ENCODE assay signal across 1 cellular context in the genomic region with DNA sequence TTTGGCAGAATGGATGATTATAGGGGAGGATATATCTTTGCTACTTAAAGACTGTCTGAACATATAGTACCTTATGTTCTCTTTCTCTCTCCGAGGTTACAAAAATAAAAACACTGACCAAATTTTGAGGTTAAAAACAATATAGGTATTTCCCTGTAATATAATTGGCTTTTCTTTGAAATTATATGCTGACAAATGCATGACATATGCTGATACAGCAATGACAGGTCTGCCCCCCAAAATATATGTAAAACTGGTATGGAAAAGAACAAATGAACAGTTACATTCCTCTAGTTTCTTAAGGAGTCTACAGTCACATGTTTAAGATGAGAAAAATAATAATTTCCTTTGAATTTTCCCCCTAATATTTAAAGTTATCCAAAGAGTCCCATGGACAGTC.
TF ChIP-seq lines count a peak whose summit lies in the region.

No MANE protein-coding gene starts in this region.

TF ChIP-seq in GM23338, 12 proteins besides CTCF, POLR2A, EP300 and RAD21:
- TF ChIP-seq, protein P1, sequence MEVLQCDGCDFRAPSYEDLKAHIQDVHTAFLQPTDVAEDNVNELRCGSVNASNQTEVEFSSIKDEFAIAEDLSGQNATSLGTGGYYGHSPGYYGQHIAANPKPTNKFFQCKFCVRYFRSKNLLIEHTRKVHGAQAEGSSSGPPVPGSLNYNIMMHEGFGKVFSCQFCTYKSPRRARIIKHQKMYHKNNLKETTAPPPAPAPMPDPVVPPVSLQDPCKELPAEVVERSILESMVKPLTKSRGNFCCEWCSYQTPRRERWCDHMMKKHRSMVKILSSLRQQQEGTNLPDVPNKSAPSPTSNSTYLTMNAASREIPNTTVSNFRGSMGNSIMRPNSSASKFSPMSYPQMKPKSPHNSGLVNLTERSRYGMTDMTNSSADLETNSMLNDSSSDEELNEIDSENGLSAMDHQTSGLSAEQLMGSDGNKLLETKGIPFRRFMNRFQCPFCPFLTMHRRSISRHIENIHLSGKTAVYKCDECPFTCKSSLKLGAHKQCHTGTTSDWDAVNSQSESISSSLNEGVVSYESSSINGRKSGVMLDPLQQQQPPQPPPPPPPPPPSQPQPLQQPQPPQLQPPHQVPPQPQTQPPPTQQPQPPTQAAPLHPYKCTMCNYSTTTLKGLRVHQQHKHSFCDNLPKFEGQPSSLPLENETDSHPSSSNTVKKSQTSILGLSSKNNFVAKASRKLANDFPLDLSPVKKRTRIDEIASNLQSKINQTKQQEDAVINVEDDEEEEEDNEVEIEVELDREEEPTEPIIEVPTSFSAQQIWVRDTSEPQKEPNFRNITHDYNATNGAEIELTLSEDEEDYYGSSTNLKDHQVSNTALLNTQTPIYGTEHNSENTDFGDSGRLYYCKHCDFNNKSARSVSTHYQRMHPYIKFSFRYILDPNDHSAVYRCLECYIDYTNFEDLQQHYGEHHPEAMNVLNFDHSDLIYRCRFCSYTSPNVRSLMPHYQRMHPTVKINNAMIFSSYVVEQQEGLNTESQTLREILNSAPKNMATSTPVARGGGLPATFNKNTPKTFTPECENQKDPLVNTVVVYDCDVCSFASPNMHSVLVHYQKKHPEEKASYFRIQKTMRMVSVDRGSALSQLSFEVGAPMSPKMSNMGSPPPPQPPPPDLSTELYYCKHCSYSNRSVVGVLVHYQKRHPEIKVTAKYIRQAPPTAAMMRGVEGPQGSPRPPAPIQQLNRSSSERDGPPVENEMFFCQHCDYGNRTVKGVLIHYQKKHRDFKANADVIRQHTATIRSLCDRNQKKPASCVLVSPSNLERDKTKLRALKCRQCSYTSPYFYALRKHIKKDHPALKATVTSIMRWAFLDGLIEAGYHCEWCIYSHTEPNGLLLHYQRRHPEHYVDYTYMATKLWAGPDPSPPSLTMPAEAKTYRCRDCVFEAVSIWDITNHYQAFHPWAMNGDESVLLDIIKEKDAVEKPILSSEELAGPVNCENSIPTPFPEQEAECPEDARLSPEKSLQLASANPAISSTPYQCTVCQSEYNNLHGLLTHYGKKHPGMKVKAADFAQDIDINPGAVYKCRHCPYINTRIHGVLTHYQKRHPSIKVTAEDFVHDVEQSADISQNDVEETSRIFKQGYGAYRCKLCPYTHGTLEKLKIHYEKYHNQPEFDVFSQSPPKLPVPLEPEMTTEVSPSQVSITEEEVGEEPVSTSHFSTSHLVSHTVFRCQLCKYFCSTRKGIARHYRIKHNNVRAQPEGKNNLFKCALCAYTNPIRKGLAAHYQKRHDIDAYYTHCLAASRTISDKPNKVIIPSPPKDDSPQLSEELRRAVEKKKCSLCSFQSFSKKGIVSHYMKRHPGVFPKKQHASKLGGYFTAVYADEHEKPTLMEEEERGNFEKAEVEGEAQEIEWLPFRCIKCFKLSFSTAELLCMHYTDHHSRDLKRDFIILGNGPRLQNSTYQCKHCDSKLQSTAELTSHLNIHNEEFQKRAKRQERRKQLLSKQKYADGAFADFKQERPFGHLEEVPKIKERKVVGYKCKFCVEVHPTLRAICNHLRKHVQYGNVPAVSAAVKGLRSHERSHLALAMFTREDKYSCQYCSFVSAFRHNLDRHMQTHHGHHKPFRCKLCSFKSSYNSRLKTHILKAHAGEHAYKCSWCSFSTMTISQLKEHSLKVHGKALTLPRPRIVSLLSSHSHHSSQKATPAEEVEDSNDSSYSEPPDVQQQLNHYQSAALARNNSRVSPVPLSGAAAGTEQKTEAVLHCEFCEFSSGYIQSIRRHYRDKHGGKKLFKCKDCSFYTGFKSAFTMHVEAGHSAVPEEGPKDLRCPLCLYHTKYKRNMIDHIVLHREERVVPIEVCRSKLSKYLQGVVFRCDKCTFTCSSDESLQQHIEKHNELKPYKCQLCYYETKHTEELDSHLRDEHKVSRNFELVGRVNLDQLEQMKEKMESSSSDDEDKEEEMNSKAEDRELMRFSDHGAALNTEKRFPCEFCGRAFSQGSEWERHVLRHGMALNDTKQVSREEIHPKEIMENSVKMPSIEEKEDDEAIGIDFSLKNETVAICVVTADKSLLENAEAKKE (CRISPR knock-in tag; IDR thresholded peaks at IDR 0.05), result no peak
- TF ChIP-seq JUNB (IDR thresholded peaks at IDR 0.05; ENCODE audit: unreplicated experiment), result no peak
- TF ChIP-seq CREB1 (CRISPR knock-in tag; IDR thresholded peaks at IDR 0.05; ENCODE audit: low read depth), result no peak
- TF ChIP-seq NANOG (IDR thresholded peaks at IDR 0.05; ENCODE audit: borderline replicate concordance), result no peak
- TF ChIP-seq POLR2AphosphoS5 (IDR thresholded peaks at IDR 0.05; ENCODE audit: low read depth), result no peak
- no peak for TF ChIP-seq EZH2 (IDR thresholded peaks at IDR 0.05; ENCODE audit: low read depth, unreplicated experiment)
TF ChIP-seq in GM23338: peak in this region for 0.
